8 cellular contexts compared by ENCODE assay signal in genomic region chr21:17585875-17586450, GRCh38. TPM values are rescaled to one million over a fixed set of nuclear protein-coding genes. Genes with fewer than 3 reads are reported as not detected.
DNase-seq lines count a peak whose midpoint lies in the region; ATAC-seq and TF ChIP-seq lines count a peak whose summit lies in the region.

No MANE protein-coding gene starts in this region.

- TF ChIP-seq CTCF in heart right ventricle (IDR thresholded peaks at IDR 0.05) (peak; percentile 11 to 77 (median 68)), NB4 (IDR thresholded peaks at IDR 0.05; ENCODE audit: low read depth, low read length) (peak; percentile 16)

- H3K9me3 Mint-ChIP-seq in activated naive CD4-positive, alpha-beta T cell treated with anti-CD3 and anti-CD28 coated beads, Interleukin-2, amount 10 ng/mL, durations not matched to agents 7 days and 5 days: no peaks in the 10 kb centered on the region

- H3K4me1 ChIP-seq in heart right ventricle: peaks cover 0 to 3% (median 0%) of the 10 kb centered on the region in 9 donors

- H3K4me3 ChIP-seq in heart right ventricle (no peak overlapping the region), NB4 (ENCODE audit: low read depth, low read length) (no peak overlapping the region)

- no peak for ATAC-seq in heart right ventricle
- no peak for ATAC-seq in Right ventricle myocardium inferior
- no peak for ATAC-seq in GM21619 (IDR thresholded peaks at IDR 0.05; ENCODE audit: unreplicated experiment)

- no peaks in the 10 kb centered on the region for H3K27me3 ChIP-seq in heart right ventricle

- no peak overlapping the region for H3K27ac ChIP-seq in heart right ventricle

- no peak for TF ChIP-seq POLR2A in NB4 (IDR thresholded peaks at IDR 0.05; ENCODE audit: extremely low read depth, insufficient read length)

- no peaks in the 10 kb centered on the region for H3K4me1 Mint-ChIP-seq in activated naive CD4-positive, alpha-beta T cell treated with anti-CD3 and anti-CD28 coated beads, Interleukin-2, amount 10 ng/mL, durations not matched to agents 7 days and 5 days

- no peaks in the 10 kb centered on the region for H3K36me3 ChIP-seq in heart right ventricle

- H3K27me3 Mint-ChIP-seq in activated naive CD4-positive, alpha-beta T cell treated with anti-CD3 and anti-CD28 coated beads, Interleukin-2, amount 10 ng/mL, durations not matched to agents 7 days and 5 days: no peaks in the 10 kb centered on the region

- CTCF ChIA-PET in activated naive CD4-positive, alpha-beta T cell treated with anti-CD3 and anti-CD28 coated beads, Interleukin-2, amount 10 ng/mL, durations not matched to agents 7 days and 5 days (lab: Charles Lee): interaction anchor here (0.9 to 2.9 kb wide), 11 partner anchors 9 to 338 kb away, joined by 3 to 68 read pairs (median 4); no protein-coding TSS in a partner anchor

- intact Hi-C loops in heart right ventricle (cut with DNase I) (loop anchor here in 9 of 10 donors (1.0 to 10.0 kb wide), 4 partner anchors 71 to 199 kb away; partner anchors contain the start of gene CXADR (in 1 of the 9)), Right ventricle myocardium inferior (cut with DNase I) (loop anchor here (10.0 kb wide), 1 partner anchor 71 kb away; the partner anchor contains the start of gene CXADR)

- WGBS in heart right ventricle, 2 donors: 3 to 11% methylated on average over 3 of the region's 3 CpGs

- H3K9me3 ChIP-seq in heart right ventricle: no peaks in the 10 kb centered on the region

- H3K4me3 Mint-ChIP-seq in activated naive CD4-positive, alpha-beta T cell treated with anti-CD3 and anti-CD28 coated beads, Interleukin-2, amount 10 ng/mL, durations not matched to agents 7 days and 5 days: no peak overlapping the region

- DNase-seq in heart right ventricle: peak in 1 of 2 donors; percentile 11
- DNase-seq in Right ventricle myocardium inferior (ENCODE audit: missing footprints): no peak
- peak; percentile 43 for DNase-seq in NB4 (ENCODE audit: low read depth)
- peak; percentile 67 for DNase-seq in SW480 (ENCODE audit: low spot score)
- DNase-seq in foreskin melanocyte: peak; percentile 44
- DNase-seq in retina: peak; percentile 14
- no peak for DNase-seq in activated naive CD4-positive, alpha-beta T cell treated with anti-CD3 and anti-CD28 coated beads, Interleukin-2, amount 10 ng/mL, durations not matched to agents 7 days and 5 days

- H3K36me3 Mint-ChIP-seq in activated naive CD4-positive, alpha-beta T cell treated with anti-CD3 and anti-CD28 coated beads, Interleukin-2, amount 10 ng/mL, durations not matched to agents 7 days and 5 days: peaks cover 2% of the 10 kb centered on the region

- H3K27ac Mint-ChIP-seq in activated naive CD4-positive, alpha-beta T cell treated with anti-CD3 and anti-CD28 coated beads, Interleukin-2, amount 10 ng/mL, durations not matched to agents 7 days and 5 days: no peak overlapping the region

RNA-seq across cellular contexts. Expression of gene BTG3, which starts 26.7 kb away (rescaled TPM):
- total RNA-seq in heart right ventricle (1 to 10 TPM; 2.4 to 9.4 (median 4.9) TPM), Right ventricle myocardium inferior (4.9 TPM)
- 10 to 100 TPM; 12.1 to 13.2 TPM for polyA plus RNA-seq in heart right ventricle

Comparison
In these comparisons a context has a peak if more than half of its experiments do, and no peak if none do; other contexts are left out.
1. DNase-seq: peak in NB4 (single experiment), SW480 (single experiment), foreskin melanocyte (single experiment) and retina (single experiment); none in Right ventricle myocardium inferior (single experiment) and activated naive CD4-positive, alpha-beta T cell treated with anti-CD3 and anti-CD28 coated beads, Interleukin-2, amount 10 ng/mL, durations not matched to agents 7 days and 5 days (single experiment).